19 cellular contexts compared by ENCODE assay signal in genomic region chr2:236853558-236853957, GRCh38.
"Had no signal": no experiment of that assay in that cellular context is flagged by ENCODE, and none has a peak within 500 bp of the region (broad histone marks: within the 10 kb centered on the region; RNA-seq: fewer than 3 reads in every experiment).

No MANE protein-coding gene starts in this region.

- H3K4me1 ChIP-seq: left lung, right atrium auricular region had no signal

- H3K27ac ChIP-seq: esophagus squamous epithelium, left lung, right atrium auricular region had no signal

- H3K27me3 Mint-ChIP-seq: activated CD4-positive, alpha-beta T cell treated with anti-CD3 and anti-CD28 coated beads for 36 hours; activated naive CD8-positive, alpha-beta T cell; stimulated activated naive CD8-positive, alpha-beta T cell treated with anti-CD3 and anti-CD28 coated beads, Interleukin-15, amount 100 ng/mL, for 72 hours had no signal

- H3K36me3 Mint-ChIP-seq: activated naive CD8-positive, alpha-beta T cell; memory B cell; natural killer cell had no signal

- H3K27me3 ChIP-seq: esophagus squamous epithelium, right atrium auricular region had no signal

- H3K9me3 ChIP-seq: esophagus squamous epithelium, left lung had no signal

- H3K4me1 Mint-ChIP-seq: activated CD4-positive, alpha-beta T cell treated with anti-CD3 and anti-CD28 coated beads for 36 hours; memory B cell; natural killer cell; stimulated activated naive CD8-positive, alpha-beta T cell treated with anti-CD3 and anti-CD28 coated beads, Interleukin-15, amount 100 ng/mL, for 72 hours had no signal

- H3K4me3 Mint-ChIP-seq: activated CD4-positive, alpha-beta T cell treated with anti-CD3 and anti-CD28 coated beads for 36 hours; activated naive CD8-positive, alpha-beta T cell; activated T-helper 1 cell treated with anti-CD3 and anti-CD28 coated beads, Interleukin-12 subunit alpha, Interleukin-12 subunit beta, Interleukin-2, Interleukin-4 antibody, amounts not matched to agents 30 ng/mL and 10 ng/mL and 1 ng/mL, durations not matched to agents 14 hours and 24 hours and 36 hours; dendritic cell treated with granulocyte-macrophage colony-stimulating factor and Interleukin-4, amounts not matched to agents 40 ng/mL and 50 ng/mL, for 4 days; memory B cell; natural killer cell; stimulated activated naive CD8-positive, alpha-beta T cell treated with anti-CD3 and anti-CD28 coated beads, Interleukin-15, amount 100 ng/mL, for 72 hours; T-helper 2 cell treated with Interferon-gamma antibody and Interleukin-4, amounts not matched to agents 5 μg/mL and 100 μg/mL, for 36 hours; WTC11 had no signal

- ATAC-seq: activated CD4-positive, alpha-beta T cell treated with anti-CD3 and anti-CD28 coated beads for 36 hours; left lung; natural killer cell; stimulated activated naive CD8-positive, alpha-beta T cell treated with anti-CD3 and anti-CD28 coated beads, Interleukin-15, amount 100 ng/mL, for 72 hours; WTC11 had no signal

- H3K27ac Mint-ChIP-seq: activated CD4-positive, alpha-beta T cell treated with anti-CD3 and anti-CD28 coated beads for 36 hours; activated naive CD8-positive, alpha-beta T cell; activated T-helper 1 cell treated with anti-CD3 and anti-CD28 coated beads, Interleukin-12 subunit alpha, Interleukin-12 subunit beta, Interleukin-2, Interleukin-4 antibody, amounts not matched to agents 30 ng/mL and 10 ng/mL and 1 ng/mL, durations not matched to agents 14 hours and 24 hours and 36 hours; dendritic cell treated with granulocyte-macrophage colony-stimulating factor and Interleukin-4, amounts not matched to agents 40 ng/mL and 50 ng/mL, for 4 days; memory B cell; natural killer cell; stimulated activated naive CD8-positive, alpha-beta T cell treated with anti-CD3 and anti-CD28 coated beads, Interleukin-15, amount 100 ng/mL, for 72 hours; T-helper 2 cell treated with Interferon-gamma antibody and Interleukin-4, amounts not matched to agents 5 μg/mL and 100 μg/mL, for 36 hours; type B pancreatic cell; WTC11 had no signal

- DNase-seq: activated CD4-positive, alpha-beta T cell treated with anti-CD3 and anti-CD28 coated beads for 36 hours; activated CD4-positive, alpha-beta T cell treated with anti-CD3 and anti-CD28 coated beads, Interleukin-2, amount 50 U/mL, for 48 hours; activated T-cell treated with anti-CD3 and anti-CD28 coated beads for 4 hours; effector memory CD4-positive, alpha-beta T cell; esophagus squamous epithelium; hippocampal formation; left lung; natural killer cell; stimulated activated CD4-positive, alpha-beta T cell treated with anti-CD3 and anti-CD28 coated beads, Interleukin-4, amount 100 ng/mL, for 1 hour; stimulated activated naive CD8-positive, alpha-beta T cell treated with anti-CD3 and anti-CD28 coated beads, Interleukin-15, amount 100 ng/mL, for 72 hours had no signal

- H3K36me3 ChIP-seq: esophagus squamous epithelium, left lung, right atrium auricular region had no signal

- H3K4me3 ChIP-seq: esophagus squamous epithelium, left lung, right atrium auricular region, smooth muscle cell had no signal

- H3K9me3 Mint-ChIP-seq: activated T-helper 1 cell treated with anti-CD3 and anti-CD28 coated beads, Interleukin-12 subunit alpha, Interleukin-12 subunit beta, Interleukin-2, Interleukin-4 antibody, amounts not matched to agents 30 ng/mL and 10 ng/mL and 1 ng/mL, durations not matched to agents 14 hours and 24 hours and 36 hours; dendritic cell treated with granulocyte-macrophage colony-stimulating factor and Interleukin-4, amounts not matched to agents 40 ng/mL and 50 ng/mL, for 4 days; natural killer cell; stimulated activated naive CD8-positive, alpha-beta T cell treated with anti-CD3 and anti-CD28 coated beads, Interleukin-15, amount 100 ng/mL, for 72 hours; T-helper 2 cell treated with Interferon-gamma antibody and Interleukin-4, amounts not matched to agents 5 μg/mL and 100 μg/mL, for 36 hours had no signal
